ENCODE assay signal across 23 cellular contexts in genomic region chr20:49560646-49561045, GRCh38. TPM values are rescaled to one million over a fixed set of nuclear protein-coding genes. Genes with fewer than 3 reads are reported as not detected.
A peak's percentile ranks its signal among the peaks of the same experiment; 100 is the strongest.
DNase-seq lines count a peak whose midpoint lies in the region; ATAC-seq and TF ChIP-seq lines count a peak whose summit lies in the region.
"Had no signal": no experiment of that assay in that cellular context is flagged by ENCODE, and none has a peak within 500 bp of the region (broad histone marks: within the 10 kb centered on the region; RNA-seq: fewer than 3 reads in every experiment).

No MANE protein-coding gene starts in this region.

- no peak overlapping the region for H3K23ac ChIP-seq in mesenchymal stem cell (ENCODE audit: low read length in 2 of 2)

- POLR2A ChIA-PET in activated CD4-positive, alpha-beta memory T cell treated with anti-CD3 and anti-CD28 coated beads for 36 hours (lab: Charles Lee): no interaction called here

- peaks cover 2% of the 10 kb centered on the region for H3K36me3 Mint-ChIP-seq in activated naive CD4-positive, alpha-beta T cell treated with anti-CD3 and anti-CD28 coated beads, Interleukin-2, amount 10 ng/mL, durations not matched to agents 7 days and 5 days
- H3K36me3 Mint-ChIP-seq in activated CD4-positive, alpha-beta memory T cell treated with anti-CD3 and anti-CD28 coated beads for 36 hours: peaks cover 3% of the 10 kb centered on the region

- H3K27ac ChIP-seq in mesenchymal stem cell (ENCODE audit: low read length, poor library complexity, severe bottlenecking): no peak overlapping the region
- H3K27ac ChIP-seq in thoracic aorta: peak overlapping the region; percentile 97 to 99
- H3K27ac ChIP-seq: neutrophil, right lobe of liver had no signal

- H3K4me1 Mint-ChIP-seq in activated naive CD4-positive, alpha-beta T cell treated with anti-CD3 and anti-CD28 coated beads, Interleukin-2, amount 10 ng/mL, durations not matched to agents 7 days and 5 days: peaks cover 15% of the 10 kb centered on the region
- H3K4me1 Mint-ChIP-seq in activated CD4-positive, alpha-beta memory T cell treated with anti-CD3 and anti-CD28 coated beads for 36 hours (ENCODE audit: low read depth): no peaks in the 10 kb centered on the region

- H2AK5ac ChIP-seq in mesenchymal stem cell (ENCODE audit: low read length, severe bottlenecking): peak overlapping the region; percentile 95

- H2AFZ ChIP-seq in mesenchymal stem cell (ENCODE audit: low read depth, low read length): no peak overlapping the region

- H2BK12ac ChIP-seq in mesenchymal stem cell (ENCODE audit: low read length in 2 of 2): no peak overlapping the region

- H3K4me3 ChIP-seq in mesenchymal stem cell (ENCODE audit: insufficient read depth in 1 of 2, low read depth in 1 of 2, low read length in 2 of 2) (no peak overlapping the region), thoracic aorta (no peak overlapping the region)
- H3K4me3 ChIP-seq: A549, adrenal gland, left lung, right lobe of liver had no signal

- no peak overlapping the region for H3K4me2 ChIP-seq in mesenchymal stem cell (ENCODE audit: low read length, poor library complexity, severe bottlenecking)
- H3K4me2 ChIP-seq: A549 had no signal

- no peak overlapping the region for H3K18ac ChIP-seq in mesenchymal stem cell (ENCODE audit: low read depth in 1 of 2, low read length in 2 of 2)

- H2BK5ac ChIP-seq in mesenchymal stem cell (ENCODE audit: low read depth, low read length, poor library complexity, severe bottlenecking): no peak overlapping the region

- peaks cover 6% of the 10 kb centered on the region for H3K9me3 Mint-ChIP-seq in activated naive CD4-positive, alpha-beta T cell treated with anti-CD3 and anti-CD28 coated beads, Interleukin-2, amount 10 ng/mL, durations not matched to agents 7 days and 5 days
- H3K9me3 Mint-ChIP-seq in activated CD4-positive, alpha-beta memory T cell treated with anti-CD3 and anti-CD28 coated beads for 36 hours: peaks cover 7% of the 10 kb centered on the region

- H3K27me3 Mint-ChIP-seq in activated naive CD4-positive, alpha-beta T cell treated with anti-CD3 and anti-CD28 coated beads, Interleukin-2, amount 10 ng/mL, durations not matched to agents 7 days and 5 days: peaks cover 94% of the 10 kb centered on the region
- H3K27me3 Mint-ChIP-seq in activated CD4-positive, alpha-beta memory T cell treated with anti-CD3 and anti-CD28 coated beads for 36 hours: peaks cover 49% of the 10 kb centered on the region

- peaks cover 26% of the 10 kb centered on the region for H3K4me1 ChIP-seq in mesenchymal stem cell (ENCODE audit: control insufficient read depth, insufficient read depth, low read depth, low read length)
- peaks cover 52 to 99% of the 10 kb centered on the region in 2 donors for H3K4me1 ChIP-seq in thoracic aorta (ENCODE audit: control insufficient read depth in 1 of 2, low read depth in 2 of 2)
- H3K4me1 ChIP-seq: right lobe of liver had no signal

- H3K9ac ChIP-seq in mesenchymal stem cell (ENCODE audit: low read length): peak overlapping the region; percentile 73

- no peak overlapping the region for H3K14ac ChIP-seq in mesenchymal stem cell (ENCODE audit: low read length in 2 of 2)

- H2BK120ac ChIP-seq in mesenchymal stem cell (ENCODE audit: low read depth, low read length): no peak overlapping the region

- no peak for TF ChIP-seq CTCF in thoracic aorta (IDR thresholded peaks at IDR 0.05)

- no peak overlapping the region for H3K4me3 Mint-ChIP-seq in activated naive CD4-positive, alpha-beta T cell treated with anti-CD3 and anti-CD28 coated beads, Interleukin-2, amount 10 ng/mL, durations not matched to agents 7 days and 5 days
- H3K4me3 Mint-ChIP-seq in activated CD4-positive, alpha-beta memory T cell treated with anti-CD3 and anti-CD28 coated beads for 36 hours: no peak overlapping the region

- H4K8ac ChIP-seq in mesenchymal stem cell (ENCODE audit: low read length): no peak overlapping the region

- no peak overlapping the region for H2BK15ac ChIP-seq in mesenchymal stem cell (ENCODE audit: low read depth, poor library complexity, severe bottlenecking)

- peaks cover 14% of the 10 kb centered on the region for H3K79me1 ChIP-seq in mesenchymal stem cell (replicated peaks; ENCODE audit: low read length, poor library complexity, severe bottlenecking)

- no peak overlapping the region for H4K91ac ChIP-seq in mesenchymal stem cell (ENCODE audit: low read length)

- CTCF ChIA-PET in activated naive CD4-positive, alpha-beta T cell treated with anti-CD3 and anti-CD28 coated beads, Interleukin-2, amount 10 ng/mL, durations not matched to agents 7 days and 5 days (lab: Charles Lee): interaction anchor here (1.3 kb wide), 1 partner anchor 18 kb away, joined by 3 read pairs; no protein-coding TSS in a partner anchor
- CTCF ChIA-PET in activated CD4-positive, alpha-beta memory T cell treated with anti-CD3 and anti-CD28 coated beads for 36 hours (lab: Charles Lee): interaction anchor here (1.1 kb wide), 1 partner anchor 19 kb away, joined by 3 read pairs; no protein-coding TSS in a partner anchor

- peaks cover 4 to 67% of the 10 kb centered on the region in 2 experiments for H3K36me3 ChIP-seq in mesenchymal stem cell (ENCODE audit: control insufficient read depth in 1 of 2, insufficient read depth in 2 of 2, low read depth in 1 of 2, low read length in 2 of 2)
- peaks cover 17% of the 10 kb centered on the region for H3K36me3 ChIP-seq in thoracic aorta
- H3K36me3 ChIP-seq: adrenal gland, left lung, neutrophil, right lobe of liver had no signal

- no peak overlapping the region for H3K27ac Mint-ChIP-seq in activated naive CD4-positive, alpha-beta T cell treated with anti-CD3 and anti-CD28 coated beads, Interleukin-2, amount 10 ng/mL, durations not matched to agents 7 days and 5 days
- no peak overlapping the region for H3K27ac Mint-ChIP-seq in activated CD4-positive, alpha-beta memory T cell treated with anti-CD3 and anti-CD28 coated beads for 36 hours

- no peaks in the 10 kb centered on the region for H3K9me3 ChIP-seq in mesenchymal stem cell (ENCODE audit: control insufficient read depth, low read length)
- no peaks in the 10 kb centered on the region for H3K9me3 ChIP-seq in thoracic aorta
- H3K9me3 ChIP-seq: A549, left lung, neutrophil, right lobe of liver had no signal

- 89% methylated on average over 11 of the region's 11 CpGs for WGBS in mesenchymal stem cell

- H3K4ac ChIP-seq in mesenchymal stem cell (ENCODE audit: low read depth in 1 of 2, low read length in 2 of 2): no peak overlapping the region

- ATAC-seq in thoracic aorta (ENCODE audit: insufficient number of reproducible peaks, low FRiP score, low read depth): no peak
- ATAC-seq: A549, esophagus mucosa, left lung, right lobe of liver had no signal

- intact Hi-C loops in activated CD4-positive, alpha-beta memory T cell treated with anti-CD3 and anti-CD28 coated beads for 36 hours (cut with micrococcal nuclease): no loop called here

- DNase-seq in activated naive CD4-positive, alpha-beta T cell treated with anti-CD3 and anti-CD28 coated beads, Interleukin-2, amount 10 ng/mL, durations not matched to agents 7 days and 5 days: peak; percentile 12
- DNase-seq in activated naive CD4-positive, alpha-beta T cell treated with anti-CD3 and anti-CD28 coated beads, Interleukin-2, amount 50 U/mL, for 16 hours: no peak
- DNase-seq in activated CD4-positive, alpha-beta memory T cell treated with anti-CD3 and anti-CD28 coated beads for 36 hours: peak; percentile 6
- DNase-seq in mesenchymal stem cell: no peak
- no peak for DNase-seq in thoracic aorta (ENCODE audit: low spot score)
- no peak for DNase-seq in stimulated activated CD4-positive, alpha-beta T cell treated with anti-CD3 and anti-CD28 coated beads, Interleukin-15, amount 100 ng/mL, for 24 hours
- no peak for DNase-seq in RKO (ENCODE audit: low spot score)
- DNase-seq in SK-N-DZ (ENCODE audit: low spot score): no peak
- DNase-seq: C1 segment of cervical spinal cord; caudate nucleus; DMS 273 treated with DMSO at 0.1 percent for 48 hours; effector CD4-positive, alpha-beta T cell; glutamatergic neuron; GOT3; left lung; NCI-H1436 treated with DMSO at 0.1 percent for 48 hours; NCI-H748 treated with DMSO at 0.1 percent for 48 hours; stimulated activated naive CD4-positive, alpha-beta T cell had no signal

- H3K27me3 ChIP-seq in mesenchymal stem cell (ENCODE audit: control insufficient read depth in 1 of 2, insufficient read depth in 1 of 2, low read length in 2 of 2) (no peaks in the 10 kb centered on the region), thoracic aorta (replicated peaks; ENCODE audit: insufficient read depth) (no peaks in the 10 kb centered on the region)
- H3K27me3 ChIP-seq: right lobe of liver had no signal

RNA-seq across cellular contexts. Expression of gene PTGIS, which starts 7.3 kb away (rescaled TPM):
- 1 to 10 TPM; 1.8 TPM for total RNA-seq in activated CD4-positive, alpha-beta memory T cell treated with anti-CD3 and anti-CD28 coated beads for 36 hours
- polyA plus RNA-seq in mesenchymal stem cell (2013, experiment 1 of 2): 0.01 TPM
- polyA plus RNA-seq in mesenchymal stem cell (2013, experiment 2 of 2): 0.01 TPM
- total RNA-seq in thoracic aorta: 100 to 1,000 TPM; 397 to 465 TPM
- polyA plus RNA-seq in SK-N-DZ (2014; cell fraction: cytosol; rRNA removed): 4.9 and 10.9 TPM in 2 replicates
- polyA plus RNA-seq in SK-N-DZ (2014; cell fraction: nucleus; rRNA removed): 3.0 and 5.4 TPM in 2 replicates

Comparison
In these comparisons a context has a peak if more than half of its experiments do, and no peak if none do; other contexts are left out.
1. DNase-seq: peak in activated naive CD4-positive, alpha-beta T cell treated with anti-CD3 and anti-CD28 coated beads, Interleukin-2, amount 10 ng/mL, durations not matched to agents 7 days and 5 days (single experiment) and activated CD4-positive, alpha-beta memory T cell treated with anti-CD3 and anti-CD28 coated beads for 36 hours (single experiment); none in activated naive CD4-positive, alpha-beta T cell treated with anti-CD3 and anti-CD28 coated beads, Interleukin-2, amount 50 U/mL, for 16 hours (single experiment), mesenchymal stem cell (single experiment), thoracic aorta (single experiment), stimulated activated CD4-positive, alpha-beta T cell treated with anti-CD3 and anti-CD28 coated beads, Interleukin-15, amount 100 ng/mL, for 24 hours (single experiment), RKO (single experiment) and SK-N-DZ (single experiment).
2. RNA of gene PTGIS, which starts 7.3 kb away (total RNA-seq): 397 to 465 TPM in thoracic aorta; 1.8 TPM in activated CD4-positive, alpha-beta memory T cell treated with anti-CD3 and anti-CD28 coated beads for 36 hours; every median in the first group is over 100 times any median in the second.